Comparison of ENCODE assay signal across 8 cellular contexts in genomic region chr17:67717192-67717623, GRCh38. TPM values are rescaled to one million over a fixed set of nuclear protein-coding genes. Genes with fewer than 3 reads are reported as not detected.
DNase-seq lines count a peak whose midpoint lies in the region; ATAC-seq and TF ChIP-seq lines count a peak whose summit lies in the region.

No MANE protein-coding gene starts in this region.

- TF ChIP-seq POLR2A in Peyer's patch (IDR thresholded peaks at IDR 0.05) = no peak
- TF ChIP-seq POLR2A in esophagus muscularis mucosa (IDR thresholded peaks at IDR 0.05; ENCODE audit: low read depth) = no peak
- no peak for TF ChIP-seq POLR2A in prostate gland (IDR thresholded peaks at IDR 0.05)

- intact Hi-C loops in esophagus muscularis mucosa (cut with DNase I) = loop anchor here (5.0 kb wide), 1 partner anchor 110 kb away; the partner anchor contains the start of gene BPTF
- intact Hi-C loops in prostate gland (cut with DNase I) = loop anchor here (5.0 kb wide), 1 partner anchor 110 kb away; the partner anchor contains the start of gene BPTF
- intact Hi-C loops in posterior vena cava (cut with DNase I) = no loop called here

- peak; percentile 0 for ATAC-seq in GM19035 (IDR thresholded peaks at IDR 0.05; ENCODE audit: unreplicated experiment)
- ATAC-seq in HG02678 (IDR thresholded peaks at IDR 0.05; ENCODE audit: unreplicated experiment) = no peak

- H3K9me3 ChIP-seq in Peyer's patch (no peaks in the 10 kb centered on the region), esophagus muscularis mucosa (no peaks in the 10 kb centered on the region), prostate gland (no peaks in the 10 kb centered on the region)

- H3K27ac ChIP-seq in Peyer's patch (peak overlapping the region; percentile 80 to 91 (median 88)), esophagus muscularis mucosa (replicated peaks in 1 of 4) (peak overlapping the region; percentile 78 to 90 (median 86)), prostate gland (peak overlapping the region; percentile 84)

- H3K4me1 ChIP-seq in Peyer's patch (peaks cover 0 to 15% (median 5%) of the 10 kb centered on the region in 4 donors), esophagus muscularis mucosa (peaks cover 19 to 29% (median 25%) of the 10 kb centered on the region in 4 donors), prostate gland (replicated peaks) (no peaks in the 10 kb centered on the region)

- H3K4me3 ChIP-seq in Peyer's patch = peak overlapping the region; percentile 71 to 93 (median 83)
- H3K4me3 ChIP-seq in esophagus muscularis mucosa = peak overlapping the region; percentile 74 to 95 (median 86)
- peak overlapping the region; percentile 69 to 89 for H3K4me3 ChIP-seq in prostate gland

- WGBS in esophagus muscularis mucosa = 0% methylated on average over 5 of the region's 5 CpGs
- 2% methylated on average over 5 of the region's 5 CpGs for WGBS in prostate gland

- H3K36me3 ChIP-seq in Peyer's patch (peaks cover 0 to 20% (median 0%) of the 10 kb centered on the region in 3 donors), esophagus muscularis mucosa (peaks cover 17 to 26% (median 20%) of the 10 kb centered on the region in 4 donors), prostate gland (peaks cover 6 to 9% of the 10 kb centered on the region in 2 donors)

- no peak for DNase-seq in Peyer's patch
- no peak for DNase-seq in esophagus muscularis mucosa (ENCODE audit: extremely low spot score)
- DNase-seq in prostate gland (ENCODE audit: low spot score) = peak; percentile 9
- DNase-seq in H4 (ENCODE audit: low spot score) = no peak
- no peak for DNase-seq in SK-N-DZ (ENCODE audit: low spot score)
- DNase-seq in posterior vena cava (ENCODE audit: low spot score) = no peak

- no peaks in the 10 kb centered on the region for H3K27me3 ChIP-seq in Peyer's patch
- H3K27me3 ChIP-seq in esophagus muscularis mucosa = no peaks in the 10 kb centered on the region
- no peaks in the 10 kb centered on the region for H3K27me3 ChIP-seq in prostate gland (replicated peaks; ENCODE audit: insufficient read depth)

- no peak for TF ChIP-seq EP300 in esophagus muscularis mucosa (IDR thresholded peaks at IDR 0.05)

- TF ChIP-seq CTCF in Peyer's patch (IDR thresholded peaks at IDR 0.05) (no peak), esophagus muscularis mucosa (IDR thresholded peaks at IDR 0.05) (no peak), prostate gland (IDR thresholded peaks at IDR 0.05) (no peak)

RNA-seq across cellular contexts. Expression of gene NOL11, which starts 0.5 kb away (rescaled TPM):
- total RNA-seq in Peyer's patch (10 to 100 TPM; 20.3 to 92.4 (median 26.2) TPM), esophagus muscularis mucosa (10 to 100 TPM; 16.0 to 23.3 (median 21.3) TPM), prostate gland (10 to 100 TPM; 25.0 to 33.8 TPM), posterior vena cava (10 to 100 TPM; 33.4 to 38.9 TPM)
- 97.9 and 105 TPM in 2 replicates for total RNA-seq in H4 (2014; rRNA removed; shearing (Covaris generic))
- polyA plus RNA-seq in SK-N-DZ (2014; cell fraction: cytosol; rRNA removed) = 88.3 and 91.1 TPM in 2 replicates
- 118 and 136 TPM in 2 replicates for polyA plus RNA-seq in SK-N-DZ (2014; cell fraction: nucleus; rRNA removed)

Comparison
In these comparisons a context has a peak if more than half of its experiments do, and no peak if none do; other contexts are left out.
1. intact Hi-C loops: an anchor here in esophagus muscularis mucosa (5.0 kb wide) and prostate gland (5.0 kb wide); none called in posterior vena cava.